Comparison of ENCODE assay signal across 15 cellular contexts in genomic region chr15:58981808-58982475, GRCh38. TPM values are rescaled to one million over a fixed set of nuclear protein-coding genes. Genes with fewer than 3 reads are reported as not detected.
A peak's percentile ranks its signal among the peaks of the same experiment; 100 is the strongest.
DNase-seq lines count a peak whose midpoint lies in the region; ATAC-seq and TF ChIP-seq lines count a peak whose summit lies in the region.
"Had no signal": no experiment of that assay in that cellular context is flagged by ENCODE, and none has a peak within 500 bp of the region (broad histone marks: within the 10 kb centered on the region; RNA-seq: fewer than 3 reads in every experiment).

No MANE protein-coding gene starts in this region.

- no peak for TF ChIP-seq CTCF in MCF 10A (IDR thresholded peaks at IDR 0.05; ENCODE audit: unreplicated experiment)
- no peak for TF ChIP-seq CTCF in breast epithelium (IDR thresholded peaks at IDR 0.05)

- peak; percentile 63 for ATAC-seq in effector memory CD8-positive, alpha-beta T cell (replicated peaks)
- ATAC-seq in GM21528 (IDR thresholded peaks at IDR 0.05; ENCODE audit: low FRiP score, unreplicated experiment) (no peak), GM21390 (IDR thresholded peaks at IDR 0.05; ENCODE audit: unreplicated experiment) (no peak), HG02642 (IDR thresholded peaks at IDR 0.05; ENCODE audit: poor library complexity, unreplicated experiment) (no peak)
- ATAC-seq: left ventricle myocardium superior had no signal

- H3K27ac ChIP-seq in breast epithelium, result no peak overlapping the region
- H3K27ac ChIP-seq: WERI-Rb-1 had no signal

- no peaks in the 10 kb centered on the region for H3K9me3 ChIP-seq in breast epithelium

- no peak for TF ChIP-seq POLR2A in breast epithelium (IDR thresholded peaks at IDR 0.05)

- H3K4me1 ChIP-seq in breast epithelium, result no peaks in the 10 kb centered on the region

- no peak overlapping the region for H3K4me3 ChIP-seq in breast epithelium

- H3K4me3 Mint-ChIP-seq in MCF 10A (ENCODE audit: unreplicated experiment), result no peak overlapping the region
- peak overlapping the region; percentile 50 to 68 for H3K4me3 Mint-ChIP-seq in effector memory CD8-positive, alpha-beta T cell

- H3K36me3 ChIP-seq in breast epithelium, result no peaks in the 10 kb centered on the region
- H3K36me3 ChIP-seq: WERI-Rb-1 had no signal

- peaks cover 18% of the 10 kb centered on the region for H3K27me3 Mint-ChIP-seq in MCF 10A (ENCODE audit: insufficient read depth, unreplicated experiment)
- no peaks in the 10 kb centered on the region for H3K27me3 Mint-ChIP-seq in effector memory CD8-positive, alpha-beta T cell

- POLR2A ChIA-PET in MCF 10A (lab: Yijun Ruan, JAX), result interaction anchor here (0.6 to 1.2 kb wide), 2 partner anchors 121 to 184 kb away, joined by 3 read pairs; no protein-coding TSS in a partner anchor

- DNase-seq in MCF 10A (ENCODE audit: unreplicated experiment), result no peak
- DNase-seq in breast epithelium (ENCODE audit: low spot score in 2 of 2), result no peak
- DNase-seq in OCI-M1 (lab: John Stamatoyannopoulos, UW), result peak; percentile 85
- DNase-seq in effector memory CD8-positive, alpha-beta T cell, result no peak
- no peak for DNase-seq in activated effector memory CD4-positive, alpha-beta T cell treated with anti-CD3 and anti-CD28 coated beads, Interleukin-2, amount 50 U/mL, for 16 hours
- DNase-seq: cortex of kidney, GF-D8, glutamatergic neuron, HCEC 1CT, left ventricle myocardium superior, NCI-H2171, WERI-Rb-1 had no signal

- CTCF ChIA-PET in MCF 10A (lab: Yijun Ruan, JAX), result interaction anchor here (1.0 to 1.7 kb wide), 5 partner anchors 512 to 547 kb away, joined by 3 to 7 read pairs (median 3); no protein-coding TSS in a partner anchor

- H3K4me1 Mint-ChIP-seq in MCF 10A (ENCODE audit: insufficient read depth, unreplicated experiment), result no peaks in the 10 kb centered on the region
- H3K4me1 Mint-ChIP-seq in effector memory CD8-positive, alpha-beta T cell (ENCODE audit: low read depth in 2 of 2), result peaks cover 8 to 14% of the 10 kb centered on the region in 2 donors

- no TSS peak for BruUV-seq in MCF 10A (replicated peaks; lab: Mats Ljungman, UMichigan)

- H3K27me3 ChIP-seq in breast epithelium, result no peaks in the 10 kb centered on the region

- peak overlapping the region; percentile 49 for H3K27ac Mint-ChIP-seq in MCF 10A (ENCODE audit: low read depth, unreplicated experiment)
- peak overlapping the region; percentile 2 to 89 for H3K27ac Mint-ChIP-seq in effector memory CD8-positive, alpha-beta T cell

- H3K36me3 Mint-ChIP-seq in MCF 10A (ENCODE audit: insufficient read depth, unreplicated experiment), result no peaks in the 10 kb centered on the region
- peaks cover 4% of the 10 kb centered on the region for H3K36me3 Mint-ChIP-seq in effector memory CD8-positive, alpha-beta T cell (ENCODE audit: insufficient read depth)

- no peaks in the 10 kb centered on the region for H3K9me3 Mint-ChIP-seq in MCF 10A (ENCODE audit: unreplicated experiment)
- H3K9me3 Mint-ChIP-seq in effector memory CD8-positive, alpha-beta T cell, result no peaks in the 10 kb centered on the region

- intact Hi-C loops in MCF 10A (cut with micrococcal nuclease), result loop anchor here (2.0 kb wide), 3 partner anchors 157 to 519 kb away; no protein-coding TSS in a partner anchor
- intact Hi-C loops in breast epithelium (cut with DNase I; ENCODE audit: low total_unique reads), result no loop called here

RNA-seq across cellular contexts. Expression of gene RNF111, which starts 5.5 kb away (rescaled TPM):
- total RNA-seq in MCF 10A (2022) (29.2 and 32.8 TPM in 2 replicates), breast epithelium (10 to 100 TPM; 18.4 to 36.9 (median 27.9) TPM)

RNA-seq across cellular contexts. Expression of gene SLTM, which starts 48.5 kb away (rescaled TPM):
- total RNA-seq in MCF 10A (2022) (108 and 117 TPM in 2 replicates), breast epithelium (100 to 1,000 TPM; 102 to 195 (median 163) TPM)
